In the genomic region with DNA sequence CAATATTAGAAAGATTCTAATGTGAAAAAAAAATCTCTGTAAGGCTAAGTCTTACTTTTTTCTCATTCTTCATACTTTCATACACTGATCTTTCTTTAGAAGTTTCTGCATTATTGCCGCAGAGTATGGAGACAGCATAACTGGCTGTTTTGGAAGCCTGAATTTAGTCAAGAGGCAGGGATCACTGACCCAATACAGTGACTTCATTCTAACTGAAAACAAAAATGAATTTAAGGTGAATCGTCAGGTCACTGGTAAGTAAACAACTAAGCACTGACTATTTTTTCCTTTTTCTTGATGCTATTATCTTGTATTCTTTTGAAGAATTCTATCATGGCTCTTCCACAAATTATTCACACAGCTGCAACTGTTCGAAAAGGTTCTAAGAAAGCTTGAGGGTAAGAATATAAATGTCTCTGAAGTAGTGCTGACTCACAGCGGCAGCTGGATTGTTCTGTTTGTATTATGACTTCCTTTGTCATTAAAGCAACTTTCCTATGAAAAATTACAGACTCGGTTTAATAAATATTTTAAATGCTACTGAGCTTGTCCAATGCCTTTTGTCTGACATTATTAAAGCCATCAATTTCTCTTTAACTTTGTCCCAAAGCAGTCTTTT, we compare ENCODE assay signal across 14 cellular contexts.
DNase-seq lines count a peak whose midpoint lies in the region; FAIRE-seq and TF ChIP-seq lines count a peak whose summit lies in the region.
"Had no signal": no experiment of that assay in that cellular context is flagged by ENCODE, and none has a peak within 500 bp of the region (broad histone marks: within the 10 kb centered on the region; RNA-seq: fewer than 3 reads in every experiment).

No MANE protein-coding gene starts in this region.

- no peak overlapping the region for H2BK5ac ChIP-seq in trophoblast cell (ENCODE audit: low read depth, low read length, poor library complexity)

- H2BK12ac ChIP-seq in trophoblast cell (ENCODE audit: low read length) = no peak overlapping the region

- H3K27me3 ChIP-seq in GM23248 (replicated peaks; ENCODE audit: insufficient read depth) (no peaks in the 10 kb centered on the region), OCI-LY3 (ENCODE audit: low read depth, low read length) (no peaks in the 10 kb centered on the region), trophoblast cell (ENCODE audit: insufficient read depth, low read length) (no peaks in the 10 kb centered on the region)

- H3K9me3 ChIP-seq in GM23248 (ENCODE audit: low read depth) = no peaks in the 10 kb centered on the region
- no peaks in the 10 kb centered on the region for H3K9me3 ChIP-seq in OCI-LY3 (ENCODE audit: insufficient read depth, low read length)
- H3K9me3 ChIP-seq in kidney (ENCODE audit: control insufficient read depth in 1 of 2, low read length in 2 of 2) = no peaks in the 10 kb centered on the region
- H3K9me3 ChIP-seq in trophoblast cell (ENCODE audit: insufficient read depth, low read depth, low read length) = no peaks in the 10 kb centered on the region

- H3K36me3 Mint-ChIP-seq in osteocyte (ENCODE audit: unreplicated experiment) (no peaks in the 10 kb centered on the region), glutamatergic neuron (ENCODE audit: unreplicated experiment) (no peaks in the 10 kb centered on the region)

- H3K4ac ChIP-seq in trophoblast cell (ENCODE audit: low read depth, low read length) = no peak overlapping the region

- DNase-seq in GM23248 = peak; percentile 12
- DNase-seq in osteocyte (ENCODE audit: extremely low spot score, unreplicated experiment) = no peak
- no peak for DNase-seq in glutamatergic neuron
- DNase-seq in HK-2 (ENCODE audit: unreplicated experiment) = no peak
- DNase-seq in kidney = no peak
- DNase-seq in trophoblast cell = no peak
- DNase-seq: activated T-cell treated with anti-CD3 and anti-CD28 coated beads, Interleukin-2, amount 50 U/mL, for 1 hour; mesendoderm; NCI-H82; T1000 had no signal

- H3K14ac ChIP-seq in trophoblast cell (ENCODE audit: low read length) = no peak overlapping the region

- H4K20me1 ChIP-seq in GM23248 (ENCODE audit: insufficient read depth) = no peaks in the 10 kb centered on the region
- no peaks in the 10 kb centered on the region for H4K20me1 ChIP-seq in OCI-LY3 (ENCODE audit: insufficient read depth, low read length)

- H3K27ac Mint-ChIP-seq in osteocyte (ENCODE audit: unreplicated experiment) (peak overlapping the region; percentile 80), glutamatergic neuron (ENCODE audit: unreplicated experiment) (no peak overlapping the region)

- no peak overlapping the region for H2BK120ac ChIP-seq in trophoblast cell (ENCODE audit: insufficient read depth, low read length, poor library complexity)

- H3K36me3 ChIP-seq in GM23248 (ENCODE audit: low read depth) (no peaks in the 10 kb centered on the region), OCI-LY3 (replicated peaks; ENCODE audit: low read depth, low read length) (no peaks in the 10 kb centered on the region), kidney (ENCODE audit: control insufficient read depth in 1 of 2, insufficient read depth in 2 of 2, low read length in 2 of 2) (no peaks in the 10 kb centered on the region), trophoblast cell (ENCODE audit: control insufficient read depth in 1 of 2, insufficient read depth in 2 of 2, low read length in 2 of 2) (no peaks in the 10 kb centered on the region)

- TF ChIP-seq CTCF in OCI-LY3 (IDR thresholded peaks at IDR 0.05; ENCODE audit: low read depth, low read length) (no peak), osteocyte (IDR thresholded peaks at IDR 0.05) (no peak), glutamatergic neuron (IDR thresholded peaks at IDR 0.05; ENCODE audit: partially characterized antibody, unreplicated experiment) (no peak), kidney (IDR thresholded peaks at IDR 0.05; ENCODE audit: borderline replicate concordance, extremely low read depth, insufficient read depth) (no peak)

- H2AK5ac ChIP-seq in trophoblast cell (ENCODE audit: low read length) = no peak overlapping the region

- H3K18ac ChIP-seq in trophoblast cell (ENCODE audit: low read length) = no peak overlapping the region

- H3K9ac ChIP-seq in GM23248 = no peak overlapping the region
- H3K9ac ChIP-seq in OCI-LY3 (ENCODE audit: low read length) = peak overlapping the region; percentile 11; the same call in 1 of the 2 replicates
- no peak overlapping the region for H3K9ac ChIP-seq in kidney (ENCODE audit: low read length in 2 of 2)
- H3K9ac ChIP-seq in trophoblast cell (ENCODE audit: low read length) = no peak overlapping the region

- H4K91ac ChIP-seq in trophoblast cell (ENCODE audit: low read depth, low read length) = no peak overlapping the region

- H4K12ac ChIP-seq in trophoblast cell (ENCODE audit: low read depth, low read length) = no peak overlapping the region

- H3F3A ChIP-seq in GM23248 (ENCODE audit: insufficient read depth) = no peaks in the 10 kb centered on the region

- 30 to 32% methylated on average over 5 of the region's 5 CpGs for WGBS in GM23248 (ENCODE audit: low coverage in 1 of 2, low lambda C conversion rate in 2 of 2, missing lambda C conversion rate in 2 of 2), 2 experiments
- WGBS in trophoblast cell (ENCODE audit: extremely low coverage, insufficient coverage, insufficient read length) = no CpG with 5 or more reads among the region's 5 CpGs

- H2AFZ ChIP-seq in GM23248 = no peak overlapping the region
- H2AFZ ChIP-seq in OCI-LY3 (ENCODE audit: low read depth, low read length) = peak overlapping the region; percentile 13; the same call in 1 of the 2 replicates
- no peak overlapping the region for H2AFZ ChIP-seq in trophoblast cell (ENCODE audit: insufficient read depth, low read length, poor library complexity)

- no peaks in the 10 kb centered on the region for H3K79me2 ChIP-seq in GM23248 (ENCODE audit: insufficient read depth)
- no peaks in the 10 kb centered on the region for H3K79me2 ChIP-seq in OCI-LY3 (ENCODE audit: low read length)
- no peaks in the 10 kb centered on the region for H3K79me2 ChIP-seq in trophoblast cell (ENCODE audit: control insufficient read depth, insufficient read depth, low read length, poor library complexity)

- peaks cover 24% of the 10 kb centered on the region for H3K4me1 Mint-ChIP-seq in osteocyte (ENCODE audit: unreplicated experiment)
- H3K4me1 Mint-ChIP-seq in glutamatergic neuron (ENCODE audit: low read depth, unreplicated experiment) = peaks cover 3% of the 10 kb centered on the region

- H3K27me3 Mint-ChIP-seq in osteocyte (ENCODE audit: unreplicated experiment) = no peaks in the 10 kb centered on the region
- H3K27me3 Mint-ChIP-seq in glutamatergic neuron (ENCODE audit: unreplicated experiment) = no peaks in the 10 kb centered on the region

- no peaks in the 10 kb centered on the region for H3K9me2 ChIP-seq in GM23248 (ENCODE audit: insufficient read depth)

- no peak overlapping the region for H4K8ac ChIP-seq in trophoblast cell (ENCODE audit: low read depth, low read length)

- H3K9me3 Mint-ChIP-seq in osteocyte (ENCODE audit: unreplicated experiment) = no peaks in the 10 kb centered on the region
- no peaks in the 10 kb centered on the region for H3K9me3 Mint-ChIP-seq in glutamatergic neuron (ENCODE audit: unreplicated experiment)

- in situ Hi-C loops in GM23248 (cut with MboI) = no loop called here

- H3K4me1 ChIP-seq in GM23248 (ENCODE audit: insufficient read depth) (no peaks in the 10 kb centered on the region), OCI-LY3 (ENCODE audit: low read length) (peaks cover 26% of the 10 kb centered on the region), kidney (ENCODE audit: control insufficient read depth in 1 of 2, insufficient read depth in 1 of 2, low read depth in 1 of 2, low read length in 2 of 2) (no peaks in the 10 kb centered on the region), trophoblast cell (ENCODE audit: control insufficient read depth in 1 of 2, insufficient read depth in 2 of 2, low read length in 2 of 2) (no peaks in the 10 kb centered on the region)

- no peak overlapping the region for H3K4me3 Mint-ChIP-seq in osteocyte (ENCODE audit: unreplicated experiment)
- no peak overlapping the region for H3K4me3 Mint-ChIP-seq in glutamatergic neuron (ENCODE audit: unreplicated experiment)

- FAIRE-seq in endometrium (lab: Jason Lieb, UNC) (peak; percentile 91), kidney (lab: Jason Lieb, UNC) (no peak)
- FAIRE-seq: D721Med had no signal

- no peak overlapping the region for H3K27ac ChIP-seq in GM23248
- H3K27ac ChIP-seq in OCI-LY3 (ENCODE audit: low read length) = peak overlapping the region; percentile 52
- H3K27ac ChIP-seq in kidney (ENCODE audit: low read depth in 2 of 2, low read length in 2 of 2) = no peak overlapping the region
- no peak overlapping the region for H3K27ac ChIP-seq in trophoblast cell (ENCODE audit: low read depth, low read length)

- no peak overlapping the region for H3K4me3 ChIP-seq in GM23248
- peak overlapping the region; percentile 3 for H3K4me3 ChIP-seq in OCI-LY3 (ENCODE audit: low read length)
- no peak overlapping the region for H3K4me3 ChIP-seq in kidney (ENCODE audit: low read length in 2 of 2)
- H3K4me3 ChIP-seq in trophoblast cell (ENCODE audit: low read depth, low read length) = no peak overlapping the region
- H3K4me3 ChIP-seq: skin epidermis had no signal

- no peaks in the 10 kb centered on the region for H3K79me1 ChIP-seq in trophoblast cell (ENCODE audit: low read length)

- no peak overlapping the region for H3K23ac ChIP-seq in trophoblast cell (ENCODE audit: low read length)

- intact Hi-C loops in kidney (cut with DNase I) = no loop called here

- H3K4me2 ChIP-seq in GM23248 (ENCODE audit: unreplicated experiment) (no peak overlapping the region), OCI-LY3 (ENCODE audit: low read length) (peak overlapping the region; percentile 24), trophoblast cell (ENCODE audit: low read length) (no peak overlapping the region)
